In the genomic region with DNA sequence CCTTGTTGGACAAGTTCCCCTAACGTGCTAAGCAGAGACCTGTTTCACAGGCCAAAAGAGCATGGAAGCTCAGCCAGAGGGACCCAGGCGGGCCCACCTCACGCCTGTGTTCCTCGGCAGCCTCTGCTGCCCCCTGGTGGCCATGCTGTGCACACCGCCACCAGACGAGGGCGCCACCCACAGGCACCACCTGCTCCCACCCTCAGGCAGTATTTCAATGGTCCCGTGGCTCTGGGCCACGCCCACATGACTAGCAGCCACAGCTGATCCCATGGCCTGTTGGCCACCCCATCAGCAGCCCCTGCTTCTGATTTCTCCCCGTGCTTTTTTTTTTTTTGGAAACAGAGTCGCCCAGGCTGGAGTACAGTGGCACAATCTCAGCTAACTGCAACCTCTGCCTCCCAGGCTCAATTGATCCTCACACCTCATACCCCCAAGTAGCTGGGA, we compare ENCODE assay signal across 1 cellular context.
TF ChIP-seq lines count a peak whose summit lies in the region.

No MANE protein-coding gene starts in this region.

TF ChIP-seq in endothelial cell of umbilical vein, 7 proteins besides CTCF, POLR2A, EP300 and RAD21 (continued from another document):
- TF ChIP-seq JUN (IDR thresholded peaks at IDR 0.05; ENCODE audit: borderline replicate concordance, insufficient read depth, insufficient read length, low read depth) (no peak), MAX (IDR thresholded peaks at IDR 0.05; ENCODE audit: insufficient read depth, insufficient read length) (peak; percentile 59), FOS (IDR thresholded peaks at IDR 0.05; ENCODE audit: borderline replicate concordance, insufficient read depth, low read length) (no peak), EZH2 (IDR thresholded peaks at IDR 0.05; ENCODE audit: borderline replicate concordance, low read depth, low read length, severe bottlenecking) (no peak), GATA2 (IDR thresholded peaks at IDR 0.05; ENCODE audit: insufficient read depth, insufficient read length, low read depth, low read length) (no peak)
